In genomic region chr13:37361608-37362007, GRCh38 we compare ENCODE assay signal across 15 cellular contexts.
A peak's percentile ranks its signal among the peaks of the same experiment; 100 is the strongest.
DNase-seq lines count a peak whose midpoint lies in the region; FAIRE-seq and TF ChIP-seq lines count a peak whose summit lies in the region.
"Had no signal": no experiment of that assay in that cellular context is flagged by ENCODE, and none has a peak within 500 bp of the region (broad histone marks: within the 10 kb centered on the region; RNA-seq: fewer than 3 reads in every experiment).

No MANE protein-coding gene starts in this region.

- no peaks in the 10 kb centered on the region for H3K9me3 Mint-ChIP-seq in MCF 10A (ENCODE audit: unreplicated experiment)
- peaks cover 5% of the 10 kb centered on the region for H3K9me3 Mint-ChIP-seq in chondrocyte (ENCODE audit: low read depth)
- H3K9me3 Mint-ChIP-seq in osteocyte (ENCODE audit: unreplicated experiment), result peaks cover 5% of the 10 kb centered on the region
- H3K9me3 Mint-ChIP-seq: CD4-positive, alpha-beta T cell had no signal

- peak; percentile 25 for DNase-seq in MCF 10A (ENCODE audit: unreplicated experiment)
- no peak for DNase-seq in breast epithelium (ENCODE audit: low spot score in 2 of 2)
- DNase-seq in RWPE1 (ENCODE audit: low spot score), result peak; percentile 14
- DNase-seq in chondrocyte (ENCODE audit: low spot score), result no peak
- no peak for DNase-seq in keratinocyte (ENCODE audit: low read depth, low spot score)
- DNase-seq in osteocyte (ENCODE audit: extremely low spot score, unreplicated experiment), result no peak
- DNase-seq in COLO668 (lab: John Stamatoyannopoulos, UW; ENCODE audit: unreplicated experiment), result no peak
- DNase-seq in inferior parietal cortex (ENCODE audit: extremely low spot score), result no peak
- DNase-seq: C1 segment of cervical spinal cord; CD4-positive, alpha-beta T cell; DND-41; GF-D8; HCEC 1CT had no signal

- H3K9ac ChIP-seq in keratinocyte (ENCODE audit: control insufficient read depth, extremely low read depth, insufficient read depth, low read length), result no peak overlapping the region

- TF ChIP-seq CTCF in MCF 10A (IDR thresholded peaks at IDR 0.05; ENCODE audit: unreplicated experiment) (no peak), breast epithelium (IDR thresholded peaks at IDR 0.05) (no peak), RWPE1 (conservative IDR thresholded peaks at IDR 0.05; ENCODE audit: low read depth) (no peak), chondrocyte (IDR thresholded peaks at IDR 0.05) (no peak), keratinocyte (optimal IDR thresholded peaks at IDR 0.05 in 1 of 3, IDR thresholded peaks at IDR 0.05 in 1 of 3, conservative IDR thresholded peaks at IDR 0.05 in 1 of 3; ENCODE audit: extremely low read depth in 1 of 3, insufficient read depth in 2 of 3, low read length in 3 of 3) (no peak), osteocyte (IDR thresholded peaks at IDR 0.05) (no peak)

- H3K27ac ChIP-seq in breast epithelium, result no peak overlapping the region
- no peak overlapping the region for H3K27ac ChIP-seq in RWPE1
- H3K27ac ChIP-seq in keratinocyte (ENCODE audit: control insufficient read depth, insufficient read depth, low read length), result no peak overlapping the region

- H3K36me3 ChIP-seq in breast epithelium, result no peaks in the 10 kb centered on the region
- no peaks in the 10 kb centered on the region for H3K36me3 ChIP-seq in keratinocyte (ENCODE audit: control insufficient read depth in 2 of 2, extremely low read depth in 1 of 2, insufficient read depth in 2 of 2, low read length in 2 of 2)

- BruUV-seq in MCF 10A (replicated peaks; lab: Mats Ljungman, UMichigan), result no TSS peak

- H3K4me3 ChIP-seq in breast epithelium (no peak overlapping the region), keratinocyte (ENCODE audit: control insufficient read depth in 2 of 3, extremely low read depth in 1 of 3, insufficient read depth in 2 of 3, low read depth in 1 of 3, low read length in 3 of 3) (no peak overlapping the region)

- peak; percentile 92 for FAIRE-seq in keratinocyte (lab: Jason Lieb, UNC)
- FAIRE-seq: GM19239 had no signal

- H4K20me1 ChIP-seq in keratinocyte (ENCODE audit: control insufficient read depth, extremely low read depth, insufficient read depth, low read length), result no peaks in the 10 kb centered on the region

- no peaks in the 10 kb centered on the region for H3K79me2 ChIP-seq in keratinocyte (ENCODE audit: control insufficient read depth, insufficient read depth, low read length)

- POLR2A ChIA-PET in MCF 10A (lab: Yijun Ruan, JAX) (interaction anchor here (0.8 to 1.4 kb wide), 3 partner anchors 21 to 149 kb away, joined by 3 to 4 read pairs (median 3); no protein-coding TSS in a partner anchor), RWPE1 (lab: Yijun Ruan, JAX; ENCODE audit: low non-redundant PET) (no interaction called here)

- intact Hi-C loops in MCF 10A (cut with micrococcal nuclease) (no loop called here), breast epithelium (cut with DNase I; ENCODE audit: low total_unique reads) (no loop called here)

- H3K27me3 Mint-ChIP-seq in MCF 10A (ENCODE audit: insufficient read depth, unreplicated experiment) (no peaks in the 10 kb centered on the region), chondrocyte (ENCODE audit: low read depth) (no peaks in the 10 kb centered on the region), osteocyte (ENCODE audit: unreplicated experiment) (no peaks in the 10 kb centered on the region)
- H3K27me3 Mint-ChIP-seq: B cell; CD4-positive, alpha-beta T cell had no signal

- H2AFZ ChIP-seq in keratinocyte (ENCODE audit: control insufficient read depth, low read length), result peak overlapping the region; percentile 11

- H3K4me3 Mint-ChIP-seq in MCF 10A (ENCODE audit: unreplicated experiment) (no peak overlapping the region), chondrocyte (ENCODE audit: unreplicated experiment) (no peak overlapping the region), osteocyte (ENCODE audit: unreplicated experiment) (no peak overlapping the region)
- H3K4me3 Mint-ChIP-seq: B cell; CD4-positive, alpha-beta T cell had no signal

- H3K27ac Mint-ChIP-seq in MCF 10A (ENCODE audit: low read depth, unreplicated experiment) (peak overlapping the region; percentile 70), chondrocyte (ENCODE audit: unreplicated experiment) (peak overlapping the region; percentile 10), osteocyte (ENCODE audit: unreplicated experiment) (no peak overlapping the region)
- H3K27ac Mint-ChIP-seq: B cell; CD4-positive, alpha-beta T cell had no signal

- no peaks in the 10 kb centered on the region for H3K9me3 ChIP-seq in breast epithelium
- H3K9me3 ChIP-seq in keratinocyte (ENCODE audit: control insufficient read depth, low read depth, low read length), result no peaks in the 10 kb centered on the region

- H3K27me3 ChIP-seq in breast epithelium, result no peaks in the 10 kb centered on the region
- H3K27me3 ChIP-seq in keratinocyte (ENCODE audit: control insufficient read depth, extremely low read depth, insufficient read depth, low read length), result no peaks in the 10 kb centered on the region

- TF ChIP-seq POLR2A in breast epithelium (IDR thresholded peaks at IDR 0.05), result no peak

- no peaks in the 10 kb centered on the region for H3K4me1 ChIP-seq in breast epithelium
- peaks cover 21% of the 10 kb centered on the region for H3K4me1 ChIP-seq in keratinocyte (ENCODE audit: control insufficient read depth, extremely low read depth, insufficient read depth, low read length)

- dilution Hi-C loops in keratinocyte (cut with MboI; ENCODE audit: extremely low pct_ligation_motif_present, low sequenced_read_pairs), result no loop called here

- peaks cover 14% of the 10 kb centered on the region for H3K4me1 Mint-ChIP-seq in MCF 10A (ENCODE audit: insufficient read depth, unreplicated experiment)
- H3K4me1 Mint-ChIP-seq in chondrocyte (ENCODE audit: low read depth), result peaks cover 63% of the 10 kb centered on the region
- H3K4me1 Mint-ChIP-seq in osteocyte (ENCODE audit: unreplicated experiment), result peaks cover 43% of the 10 kb centered on the region
- H3K4me1 Mint-ChIP-seq: B cell had no signal

- H3K36me3 Mint-ChIP-seq in MCF 10A (ENCODE audit: insufficient read depth, unreplicated experiment) (peaks cover 5% of the 10 kb centered on the region), chondrocyte (ENCODE audit: low read depth) (peaks cover 1% of the 10 kb centered on the region), osteocyte (ENCODE audit: unreplicated experiment) (no peaks in the 10 kb centered on the region)

- no peaks in the 10 kb centered on the region for H3K9me1 ChIP-seq in keratinocyte (ENCODE audit: control insufficient read depth, extremely low read depth, insufficient read depth, low read length)

- peak overlapping the region; percentile 45 for H3K4me2 ChIP-seq in keratinocyte (ENCODE audit: control insufficient read depth, extremely low read depth, insufficient read depth, low read depth, low read length)

- CTCF ChIA-PET in MCF 10A (lab: Yijun Ruan, JAX) (interaction anchor here (1.0 kb wide), 1 partner anchor 69 kb away, joined by 4 read pairs; no protein-coding TSS in a partner anchor), RWPE1 (lab: Yijun Ruan, JAX) (no interaction called here)

Comparison
In these comparisons a context has a peak if more than half of its experiments do, and no peak if none do; other contexts are left out.
1. DNase-seq: peak in MCF 10A (single experiment) and RWPE1 (single experiment); none in breast epithelium (0 of 2), chondrocyte (single experiment), keratinocyte (single experiment), osteocyte (single experiment), COLO668 (single experiment) and inferior parietal cortex (single experiment).